In the genomic region with DNA sequence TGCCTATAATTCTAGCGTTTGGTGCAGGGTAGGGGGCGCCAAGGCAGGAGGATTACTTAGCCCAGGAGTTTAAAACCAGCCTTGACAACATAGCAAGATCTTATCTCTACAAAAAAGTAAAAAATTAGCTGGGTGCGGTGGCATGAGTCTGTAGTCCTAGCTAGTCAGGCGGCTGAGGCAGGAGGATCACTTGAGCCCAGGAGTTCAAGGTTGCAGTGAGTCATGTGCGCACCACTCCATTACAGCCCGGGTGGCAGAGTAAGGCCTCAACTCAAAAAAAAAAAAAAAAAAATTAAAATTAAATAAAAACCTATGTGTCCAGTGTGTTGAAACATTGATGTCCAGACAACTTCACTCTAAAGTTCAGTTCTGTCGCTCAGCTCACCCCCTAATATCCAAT, we compare ENCODE assay signal across 16 cellular contexts.
A peak's percentile ranks its signal among the peaks of the same experiment; 100 is the strongest.
DNase-seq lines count a peak whose midpoint lies in the region; ATAC-seq and TF ChIP-seq lines count a peak whose summit lies in the region.
"Had no signal": no experiment of that assay in that cellular context is flagged by ENCODE, and none has a peak within 500 bp of the region (broad histone marks: within the 10 kb centered on the region; RNA-seq: fewer than 3 reads in every experiment).

No MANE protein-coding gene starts in this region.

- no peak overlapping the region for H3K27ac ChIP-seq in SK-N-SH (ENCODE audit: low read depth in 2 of 2, low read length in 1 of 2)
- H3K27ac ChIP-seq: BLaER1 had no signal

- peaks cover 0 to 7% of the 10 kb centered on the region in 2 experiments; a peak in 1 of 4 replicates for H3K4me1 ChIP-seq in SK-N-SH (ENCODE audit: control insufficient read depth in 1 of 2, insufficient read depth in 2 of 2, low read depth in 1 of 2, low read length in 1 of 2)
- H3K4me1 ChIP-seq: BLaER1 had no signal

- no peak for TF ChIP-seq RAD21 in SK-N-SH (IDR thresholded peaks at IDR 0.05; ENCODE audit: low read length)

- CTCF ChIA-PET in WTC11 (lab: Charles Lee): interaction anchor here (0.6 to 1.3 kb wide), 7 partner anchors 23 to 489 kb away, joined by 3 to 5 read pairs (median 4); no protein-coding TSS in a partner anchor
- CTCF ChIA-PET in SK-N-SH (lab: Yijun Ruan, JAX): interaction anchor here (0.6 to 1.3 kb wide), 2 partner anchors 9 to 354 kb away, joined by 3 to 4 read pairs; no protein-coding TSS in a partner anchor

- TF ChIP-seq EP300 in SK-N-SH (IDR thresholded peaks at IDR 0.05; ENCODE audit: borderline replicate concordance in 1 of 2, low read depth in 1 of 2, low read length in 1 of 2): no peak

- peaks cover 4% of the 10 kb centered on the region for H3F3A ChIP-seq in SK-N-SH (replicated peaks; ENCODE audit: insufficient read depth)

- whole genome bisulfite sequencing in SK-N-SH (ENCODE audit: low lambda C conversion rate): 84% methylated on average over 7 of the region's 7 CpGs

- TF ChIP-seq CTCF in WTC11 (IDR thresholded peaks at IDR 0.05): no peak
- TF ChIP-seq CTCF in neural crest cell (conservative IDR thresholded peaks at IDR 0.05): no peak
- TF ChIP-seq CTCF in SK-N-SH (IDR thresholded peaks at IDR 0.05): no peak

- no peaks in the 10 kb centered on the region for H3K27me3 ChIP-seq in SK-N-SH (ENCODE audit: insufficient read depth)
- H3K27me3 ChIP-seq: BLaER1 had no signal

- ATAC-seq in WTC11: peak; percentile 46
- ATAC-seq: GM23338 had no signal

- DNase-seq in NCI-H2227 (lab: John Stamatoyannopoulos, UW; ENCODE audit: unreplicated experiment): peak; percentile 54
- no peak for DNase-seq in NCI-H2227 treated with DMSO at 0.1 percent for 48 hours (lab: John Stamatoyannopoulos, UW)
- no peak for DNase-seq in WTC11 (ENCODE audit: low spot score)
- DNase-seq in neural crest cell (ENCODE audit: low read depth, low spot score): no peak
- no peak for DNase-seq in SK-N-SH
- no peak for DNase-seq in H4 (ENCODE audit: low spot score)
- no peak for DNase-seq in NCI-H187 treated with DMSO at 0.1 percent for 48 hours (lab: John Stamatoyannopoulos, UW)
- DNase-seq: 8988T; Calu3; CD4-positive, alpha-beta memory T cell; DMS79 treated with DMSO at 0.1 percent for 48 hours; GF-D8; H7 had no signal

- H3K9me3 ChIP-seq in SK-N-SH: no peaks in the 10 kb centered on the region
- H3K9me3 ChIP-seq: BLaER1 had no signal

- no peak overlapping the region for H3K4me3 ChIP-seq in SK-N-SH (ENCODE audit: low read depth in 2 of 2, low read length in 1 of 2)
- H3K4me3 ChIP-seq: BLaER1, GM23338 had no signal

- H3K27ac Mint-ChIP-seq in WTC11 (no peak overlapping the region), neural crest cell (ENCODE audit: unreplicated experiment) (peak overlapping the region; percentile 65)
- H3K27ac Mint-ChIP-seq: CD14-positive monocyte; CD4-positive, alpha-beta memory T cell; GM23338 had no signal

- H3K4me2 ChIP-seq in SK-N-SH: no peak overlapping the region
- H3K4me2 ChIP-seq: BLaER1, GM23338 had no signal

- H3K79me2 ChIP-seq in SK-N-SH (ENCODE audit: insufficient read depth): no peaks in the 10 kb centered on the region

- POLR2A ChIA-PET in WTC11 (lab: Charles Lee): no interaction called here
- POLR2A ChIA-PET in SK-N-SH (lab: Yijun Ruan, JAX): no interaction called here

- H3K9me2 ChIP-seq in SK-N-SH: no peaks in the 10 kb centered on the region

- H3K9me3 Mint-ChIP-seq in WTC11 (0 out of 2 replicates have a peak, but pooled peaks cover 3% of the 10 kb centered on the region), neural crest cell (no peaks in the 10 kb centered on the region)
- H3K9me3 Mint-ChIP-seq: GM23338 had no signal

- no peak overlapping the region for H2AFZ ChIP-seq in SK-N-SH (ENCODE audit: low read depth)
- H2AFZ ChIP-seq: GM23338 had no signal

- H3K9ac ChIP-seq in SK-N-SH: no peak overlapping the region
- H3K9ac ChIP-seq: BLaER1 had no signal

- H3K4me1 Mint-ChIP-seq in WTC11 (no peaks in the 10 kb centered on the region), neural crest cell (peaks cover 17% of the 10 kb centered on the region)
- H3K4me1 Mint-ChIP-seq: CD14-positive monocyte, GM23338 had no signal

- no peaks in the 10 kb centered on the region for H3K36me3 ChIP-seq in SK-N-SH (replicated peaks in 1 of 2; ENCODE audit: control insufficient read depth in 1 of 2, insufficient read depth in 2 of 2, low read length in 1 of 2)
- H3K36me3 ChIP-seq: BLaER1 had no signal

- H3K27me3 Mint-ChIP-seq in WTC11 (ENCODE audit: low read depth) (no peaks in the 10 kb centered on the region), neural crest cell (ENCODE audit: low read depth) (no peaks in the 10 kb centered on the region)

- H4K20me1 ChIP-seq in SK-N-SH (ENCODE audit: insufficient read depth): no peaks in the 10 kb centered on the region
- H4K20me1 ChIP-seq: BLaER1 had no signal

- H3K36me3 Mint-ChIP-seq in WTC11: no peaks in the 10 kb centered on the region
- H3K36me3 Mint-ChIP-seq in neural crest cell (ENCODE audit: low read depth): peaks cover 4% of the 10 kb centered on the region
- H3K36me3 Mint-ChIP-seq: CD14-positive monocyte; CD4-positive, alpha-beta memory T cell had no signal

- H3K4me3 Mint-ChIP-seq in WTC11 (no peak overlapping the region), neural crest cell (no peak overlapping the region)
- H3K4me3 Mint-ChIP-seq: CD4-positive, alpha-beta memory T cell; GM23338 had no signal

TF ChIP-seq in WTC11, 78 proteins besides CTCF, POLR2A, EP300 and RAD21 (continues in another document):
- TF ChIP-seq ETV6 (CRISPR knock-in tag; IDR thresholded peaks at IDR 0.05) (no peak), MXD4 (CRISPR knock-in tag; IDR thresholded peaks at IDR 0.05; ENCODE audit: borderline replicate concordance) (no peak), ZBTB21 (CRISPR knock-in tag; IDR thresholded peaks at IDR 0.05; ENCODE audit: borderline replicate concordance) (no peak), GABPB1 (CRISPR knock-in tag; IDR thresholded peaks at IDR 0.05) (no peak), ZNF317 (CRISPR knock-in tag; IDR thresholded peaks at IDR 0.05; ENCODE audit: borderline replicate concordance, low read depth) (no peak)
- TF ChIP-seq, protein P1, sequence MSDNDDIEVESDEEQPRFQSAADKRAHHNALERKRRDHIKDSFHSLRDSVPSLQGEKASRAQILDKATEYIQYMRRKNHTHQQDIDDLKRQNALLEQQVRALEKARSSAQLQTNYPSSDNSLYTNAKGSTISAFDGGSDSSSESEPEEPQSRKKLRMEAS (CRISPR knock-in tag; IDR thresholded peaks at IDR 0.05): no peak
- TF ChIP-seq, protein P2, sequence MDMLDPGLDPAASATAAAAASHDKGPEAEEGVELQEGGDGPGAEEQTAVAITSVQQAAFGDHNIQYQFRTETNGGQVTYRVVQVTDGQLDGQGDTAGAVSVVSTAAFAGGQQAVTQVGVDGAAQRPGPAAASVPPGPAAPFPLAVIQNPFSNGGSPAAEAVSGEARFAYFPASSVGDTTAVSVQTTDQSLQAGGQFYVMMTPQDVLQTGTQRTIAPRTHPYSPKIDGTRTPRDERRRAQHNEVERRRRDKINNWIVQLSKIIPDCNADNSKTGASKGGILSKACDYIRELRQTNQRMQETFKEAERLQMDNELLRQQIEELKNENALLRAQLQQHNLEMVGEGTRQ (CRISPR knock-in tag; IDR thresholded peaks at IDR 0.05): no peak

TF ChIP-seq in SK-N-SH, 30 proteins besides CTCF, POLR2A, EP300 and RAD21 (continues in another document):
- no peak for TF ChIP-seq NRF1 (IDR thresholded peaks at IDR 0.05; ENCODE audit: low read depth, low read length)
- no peak for TF ChIP-seq MEF2A (IDR thresholded peaks at IDR 0.05; ENCODE audit: borderline replicate concordance, low read depth)
- TF ChIP-seq, protein P3, sequence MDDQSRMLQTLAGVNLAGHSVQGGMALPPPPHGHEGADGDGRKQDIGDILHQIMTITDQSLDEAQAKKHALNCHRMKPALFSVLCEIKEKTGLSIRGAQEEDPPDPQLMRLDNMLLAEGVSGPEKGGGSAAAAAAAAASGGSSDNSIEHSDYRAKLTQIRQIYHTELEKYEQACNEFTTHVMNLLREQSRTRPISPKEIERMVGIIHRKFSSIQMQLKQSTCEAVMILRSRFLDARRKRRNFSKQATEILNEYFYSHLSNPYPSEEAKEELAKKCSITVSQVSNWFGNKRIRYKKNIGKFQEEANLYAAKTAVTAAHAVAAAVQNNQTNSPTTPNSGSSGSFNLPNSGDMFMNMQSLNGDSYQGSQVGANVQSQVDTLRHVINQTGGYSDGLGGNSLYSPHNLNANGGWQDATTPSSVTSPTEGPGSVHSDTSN (IDR thresholded peaks at IDR 0.05): no peak
- TF ChIP-seq TEAD4 (IDR thresholded peaks at IDR 0.05; ENCODE audit: borderline replicate concordance, insufficient read depth): no peak
- no peak for TF ChIP-seq FOXM1 (IDR thresholded peaks at IDR 0.05; ENCODE audit: low read depth)
- TF ChIP-seq CHD2 (IDR thresholded peaks at IDR 0.05; ENCODE audit: low read length, partially characterized antibody): no peak
- TF ChIP-seq YY1 (IDR thresholded peaks at IDR 0.05; ENCODE audit: low read depth): no peak
- TF ChIP-seq POLR2AphosphoS5 (IDR thresholded peaks at IDR 0.05; ENCODE audit: low read depth, low read length): no peak
- TF ChIP-seq, protein P1 (IDR thresholded peaks at IDR 0.05; ENCODE audit: low read depth): no peak
- TF ChIP-seq TCF12 (IDR thresholded peaks at IDR 0.05): no peak
- no peak for TF ChIP-seq FOSL2 (IDR thresholded peaks at IDR 0.05; ENCODE audit: borderline replicate concordance, low read depth)
- no peak for TF ChIP-seq RCOR1 (IDR thresholded peaks at IDR 0.05; ENCODE audit: low read length)
- no peak for TF ChIP-seq EZH2phosphoT487 (IDR thresholded peaks at IDR 0.05; ENCODE audit: borderline replicate concordance, low read depth)
- no peak for TF ChIP-seq GATA2 (CRISPR knock-in tag; IDR thresholded peaks at IDR 0.05)
- no peak for TF ChIP-seq MXI1 (IDR thresholded peaks at IDR 0.05; ENCODE audit: low read depth, low read length)
- no peak for TF ChIP-seq TAF1 (IDR thresholded peaks at IDR 0.05; ENCODE audit: borderline replicate concordance, low read depth, low read length)
